ENCODE assay signal across 8 cellular contexts in genomic region chr15:51874751-51875644, GRCh38. TPM values are rescaled to one million over a fixed set of nuclear protein-coding genes. Genes with fewer than 3 reads are reported as not detected.
DNase-seq lines count a peak whose midpoint lies in the region; ATAC-seq, FAIRE-seq and TF ChIP-seq lines count a peak whose summit lies in the region.

No MANE protein-coding gene starts in this region.

- 52 to 56% methylated on average over 8 of the region's 8 CpGs for WGBS in tibial nerve, 2 donors

- peak overlapping the region; percentile 35 for H3K9ac ChIP-seq in HUES6 (ENCODE audit: low read length)

- H3K27me3 ChIP-seq in HUES6 (ENCODE audit: control insufficient read depth, insufficient read depth, low read length): no peaks in the 10 kb centered on the region
- H3K27me3 ChIP-seq in tibial nerve: no peaks in the 10 kb centered on the region

- peak overlapping the region; percentile 70; the same call in 1 of the 2 replicates for H3K27ac ChIP-seq in HUES6 (ENCODE audit: low read depth, low read length)
- H3K27ac ChIP-seq in tibial nerve: peak overlapping the region; percentile 2 to 83 (median 44)

- H3K36me3 ChIP-seq in HUES6 (ENCODE audit: control insufficient read depth, insufficient read depth, low read length) (peaks cover 21% of the 10 kb centered on the region), tibial nerve (peaks cover 0 to 27% (median 0%) of the 10 kb centered on the region in 3 donors)

- in situ Hi-C loops in astrocyte of the spinal cord (cut with HindIII; ENCODE audit: low sequenced_read_pairs): no loop called here

- no peak for FAIRE-seq in GM12891 (lab: Jason Lieb, UNC)

- H3K4me3 ChIP-seq in HUES6 (ENCODE audit: low read depth, low read length) (no peak overlapping the region), astrocyte of the spinal cord (ENCODE audit: low read depth, low read length) (no peak overlapping the region), tibial nerve (no peak overlapping the region)

- H3K4me1 ChIP-seq in HUES6 (ENCODE audit: control insufficient read depth, insufficient read depth, low read length) (peaks cover 10% of the 10 kb centered on the region), tibial nerve (peaks cover 0 to 35% (median 11%) of the 10 kb centered on the region in 4 donors)

- TF ChIP-seq POLR2A in tibial nerve (IDR thresholded peaks at IDR 0.05): no peak
- TF ChIP-seq POLR2A in GM12891 (IDR thresholded peaks at IDR 0.05; ENCODE audit: low read depth, low read length): no peak

- TF ChIP-seq CTCF in astrocyte of the spinal cord (IDR thresholded peaks at IDR 0.05; ENCODE audit: low read depth, low read length) (no peak), tibial nerve (IDR thresholded peaks at IDR 0.05) (no peak)

- peak in 1 of 2 donors; percentile 66 for TF ChIP-seq EP300 in tibial nerve (IDR thresholded peaks at IDR 0.05)

- H3K9me3 ChIP-seq in HUES6 (ENCODE audit: control insufficient read depth, insufficient read depth, low read depth, low read length) (0 out of 2 replicates have a peak, but pooled peaks cover 3% of the 10 kb centered on the region), tibial nerve (no peaks in the 10 kb centered on the region)

- DNase-seq in astrocyte of the spinal cord (ENCODE audit: low read depth, low spot score) (peak; percentile 96), iris pigment epithelial cell (ENCODE audit: low read depth) (peak; percentile 98), tibial nerve (ENCODE audit: low spot score in 2 of 2) (peak in 1 of 2 donors; percentile 58), GM12891 (ENCODE audit: insufficient read length, low spot score) (no peak)
- DNase-seq in NK-92 treated with Interleukin-12 subunit alpha and Interleukin-12 subunit beta, amount 100 ng/mL, for 24 hours (lab: John Stamatoyannopoulos, UW): no peak

- no peak for ATAC-seq in HG02623 (IDR thresholded peaks at IDR 0.05; ENCODE audit: unreplicated experiment)
- ATAC-seq in GM19452 (IDR thresholded peaks at IDR 0.05; ENCODE audit: unreplicated experiment): no peak

TF ChIP-seq in GM12891, 5 proteins besides CTCF, POLR2A, EP300 and RAD21:
- TF ChIP-seq POU2F2 (IDR thresholded peaks at IDR 0.05; ENCODE audit: low read depth, low read length): no peak

RNA-seq across cellular contexts. Expression of gene TMOD3, which starts 45.5 kb away (rescaled TPM):
- total RNA-seq in tibial nerve: 10 to 100 TPM; 23.7 to 46.8 (median 29.5) TPM
- 7.1 TPM for polyA plus RNA-seq in GM12891 (2012; ENCODE audit: low read depth, missing spikeins)

Comparison
In these comparisons a context has a peak if more than half of its experiments do, and no peak if none do; other contexts are left out.
1. DNase-seq: peak in astrocyte of the spinal cord (single experiment) and iris pigment epithelial cell (single experiment); none in GM12891 (single experiment) and NK-92 treated with Interleukin-12 subunit alpha and Interleukin-12 subunit beta, amount 100 ng/mL, for 24 hours (single experiment).